Comparison of ENCODE assay signal across 11 cellular contexts in the genomic region with DNA sequence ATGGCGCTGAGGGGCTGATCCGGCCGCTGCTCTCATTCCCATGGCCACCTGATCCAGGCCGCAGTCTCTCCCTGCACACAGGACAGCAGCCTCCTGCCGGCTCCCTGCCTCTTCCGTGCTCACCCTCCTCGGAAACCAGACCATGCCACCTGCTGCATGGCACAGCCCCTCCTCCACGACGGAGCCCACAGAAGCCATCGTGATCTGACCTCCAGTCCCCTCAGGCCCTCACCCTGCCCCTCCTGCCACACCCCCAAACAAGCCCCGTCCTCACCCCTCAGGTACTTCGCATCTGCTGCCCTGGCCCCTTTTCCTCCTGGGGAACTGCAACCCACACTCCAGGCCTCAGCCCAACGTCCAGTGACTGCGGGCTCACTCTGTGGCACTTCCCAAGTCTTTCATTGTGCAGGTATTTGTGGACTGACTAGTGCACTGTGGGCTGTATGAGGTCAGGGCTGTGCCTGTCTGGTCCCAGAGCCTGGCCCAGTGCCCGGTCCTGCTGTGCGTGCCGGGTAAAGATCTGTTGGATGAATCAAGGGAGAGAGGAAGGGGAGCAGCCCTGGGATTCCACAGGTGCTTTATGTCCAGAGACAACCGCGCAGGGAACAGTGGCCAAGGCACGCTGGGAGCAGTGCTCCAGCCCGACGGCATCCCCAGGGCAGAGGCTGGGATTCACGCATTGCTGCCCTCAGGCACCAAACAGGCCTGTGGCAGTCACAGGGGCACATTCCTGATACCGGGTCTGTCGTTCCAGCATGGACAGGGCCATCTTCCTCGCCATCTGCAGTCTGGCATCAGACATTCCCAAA.
A peak's percentile ranks its signal among the peaks of the same experiment; 100 is the strongest.
DNase-seq lines count a peak whose midpoint lies in the region; ATAC-seq and TF ChIP-seq lines count a peak whose summit lies in the region.
"Had no signal": no experiment of that assay in that cellular context is flagged by ENCODE, and none has a peak within 500 bp of the region (broad histone marks: within the 10 kb centered on the region; RNA-seq: fewer than 3 reads in every experiment).

No MANE protein-coding gene starts in this region.

- H3K9ac ChIP-seq in NT2/D1 (ENCODE audit: insufficient read length, low read depth), result peak overlapping the region; percentile 50

- no peak overlapping the region for H3K4me3 ChIP-seq in NT2/D1 (ENCODE audit: insufficient read length, low read depth)
- no peak overlapping the region for H3K4me3 ChIP-seq in fibroblast of villous mesenchyme (ENCODE audit: low read depth, low read length)

- TF ChIP-seq CTCF in fibroblast of villous mesenchyme (IDR thresholded peaks at IDR 0.05; ENCODE audit: insufficient read depth, low read depth, low read length), result no peak

- intact Hi-C loops in posterior cingulate gyrus (cut with DNase I), result no loop called here

- no peaks in the 10 kb centered on the region for H3K27me3 ChIP-seq in NT2/D1 (ENCODE audit: insufficient read depth, insufficient read length)

- ATAC-seq in GM19397 (IDR thresholded peaks at IDR 0.05; ENCODE audit: unreplicated experiment) (no peak), GM19324 (IDR thresholded peaks at IDR 0.05; ENCODE audit: low FRiP score, unreplicated experiment) (no peak), HG03095 (IDR thresholded peaks at IDR 0.05; ENCODE audit: unreplicated experiment) (no peak)
- ATAC-seq: T-helper 17 cell had no signal

- H3K4me1 ChIP-seq in NT2/D1 (ENCODE audit: insufficient read depth, insufficient read length), result peaks cover 5% of the 10 kb centered on the region

- peak; percentile 88 for DNase-seq in GM04504 (ENCODE audit: low read depth)
- no peak for DNase-seq in NT2/D1 (ENCODE audit: low read depth, low spot score)
- peak; percentile 73 for DNase-seq in fibroblast of villous mesenchyme (ENCODE audit: low read depth)
- peak in 7 of 10 donors; percentile 4 to 72 (median 11) for DNase-seq in posterior cingulate gyrus
- DNase-seq in stimulated activated naive CD4-positive, alpha-beta T cell treated with Interleukin-2 at 50 U/mL for 16 hours (lab: John Stamatoyannopoulos, UW), result no peak
- DNase-seq: foreskin melanocyte, NCI-H2029, T-helper 17 cell had no signal

- no peaks in the 10 kb centered on the region for H3K9me3 ChIP-seq in NT2/D1 (ENCODE audit: insufficient read depth, low read length)

- H3K36me3 ChIP-seq in NT2/D1 (ENCODE audit: insufficient read depth, insufficient read length, low read length), result no peaks in the 10 kb centered on the region

Comparison
In these comparisons a context has a peak if more than half of its experiments do, and no peak if none do; other contexts are left out.
1. DNase-seq: peak in GM04504 (single experiment), fibroblast of villous mesenchyme (single experiment) and posterior cingulate gyrus (7 of 10); none in NT2/D1 (single experiment) and stimulated activated naive CD4-positive, alpha-beta T cell treated with Interleukin-2 at 50 U/mL for 16 hours (single experiment).